ENCODE assay signal across 16 cellular contexts in the genomic region with DNA sequence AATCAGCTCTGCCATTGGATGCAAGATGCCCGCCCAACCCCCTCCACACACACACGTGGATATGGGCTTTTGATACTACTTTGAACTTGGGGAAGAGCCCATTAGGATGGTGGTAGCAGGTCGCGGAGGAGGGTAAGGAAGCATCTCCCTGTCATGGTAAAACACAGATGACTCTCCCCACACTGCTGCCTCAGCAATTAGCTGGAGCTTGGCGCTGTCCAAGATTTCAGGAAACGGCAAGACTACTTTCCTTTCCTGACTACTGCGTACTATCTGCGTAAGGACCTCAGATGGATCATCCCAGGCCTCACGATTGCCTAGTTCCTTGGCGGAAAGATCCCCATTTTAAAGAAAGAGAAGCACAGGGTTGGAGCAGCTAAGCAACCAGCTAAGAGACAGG.
A peak's percentile ranks its signal among the peaks of the same experiment; 100 is the strongest.
DNase-seq lines count a peak whose midpoint lies in the region; ATAC-seq, FAIRE-seq and TF ChIP-seq lines count a peak whose summit lies in the region.
"Had no signal": no experiment of that assay in that cellular context is flagged by ENCODE, and none has a peak within 500 bp of the region (broad histone marks: within the 10 kb centered on the region; RNA-seq: fewer than 3 reads in every experiment).

No MANE protein-coding gene starts in this region.

- ATAC-seq in A549 (no peak), GM21529 (IDR thresholded peaks at IDR 0.05; ENCODE audit: unreplicated experiment) (no peak), HG02623 (IDR thresholded peaks at IDR 0.05; ENCODE audit: unreplicated experiment) (no peak), HG03280 (IDR thresholded peaks at IDR 0.05; ENCODE audit: unreplicated experiment) (no peak)
- ATAC-seq: activated CD8-positive, alpha-beta T cell treated with anti-CD3 and anti-CD28 coated beads for 36 hours; esophagus mucosa had no signal

- no peak overlapping the region for H3K4me2 ChIP-seq in A549

- no peak for TF ChIP-seq EP300 in A549 (IDR thresholded peaks at IDR 0.05)
- TF ChIP-seq EP300 in esophagus muscularis mucosa (IDR thresholded peaks at IDR 0.05) = no peak

- TF ChIP-seq CTCF in A549 (IDR thresholded peaks at IDR 0.05) = no peak
- no peak for TF ChIP-seq CTCF in HEK293 (tag by site-specific recombination; IDR thresholded peaks at IDR 0.05)
- TF ChIP-seq CTCF in esophagus muscularis mucosa (IDR thresholded peaks at IDR 0.05) = no peak
- TF ChIP-seq CTCF in liver (IDR thresholded peaks at IDR 0.05; ENCODE audit: low read depth, low read length, missing input control) = no peak

- H3K9me3 ChIP-seq in A549 = no peaks in the 10 kb centered on the region
- H3K9me3 ChIP-seq in HEK293 (ENCODE audit: control insufficient read depth, insufficient read depth, low read depth, low read length) = no peaks in the 10 kb centered on the region
- no peaks in the 10 kb centered on the region for H3K9me3 ChIP-seq in esophagus muscularis mucosa
- H3K9me3 ChIP-seq in liver (ENCODE audit: control insufficient read depth in 4 of 4, low read length in 3 of 4) = no peaks in the 10 kb centered on the region

- POLR2A ChIA-PET in A549 (lab: Yijun Ruan, JAX) = no interaction called here
- POLR2A ChIA-PET in HEK293 (lab: Yijun Ruan, JAX) = no interaction called here

- CTCF ChIA-PET in A549 (lab: Yijun Ruan, JAX) = interaction anchor here (0.6 to 0.9 kb wide), 2 partner anchors 213 to 515 kb away, joined by 3 read pairs; no protein-coding TSS in a partner anchor
- CTCF ChIA-PET in HEK293 (lab: Yijun Ruan, JAX) = interaction anchor here (1.1 kb wide), 1 partner anchor 33 kb away, joined by 7 read pairs; no protein-coding TSS in a partner anchor

- H3K27ac ChIP-seq in A549 = no peak overlapping the region
- no peak overlapping the region for H3K27ac ChIP-seq in HEK293 (ENCODE audit: extremely low read depth, low read depth, low read length)
- H3K27ac ChIP-seq in esophagus muscularis mucosa (replicated peaks in 1 of 4) = no peak overlapping the region
- no peak overlapping the region for H3K27ac ChIP-seq in liver (ENCODE audit: low read depth in 1 of 2, low read length in 2 of 2)

- H3K4me1 ChIP-seq in A549 (no peaks in the 10 kb centered on the region), HEK293 (ENCODE audit: control insufficient read depth, insufficient read depth, low read length) (no peaks in the 10 kb centered on the region), esophagus muscularis mucosa (no peaks in the 10 kb centered on the region), liver (ENCODE audit: control insufficient read depth in 4 of 4, insufficient read depth in 4 of 4, low read length in 3 of 4) (no peaks in the 10 kb centered on the region)

- H3K36me3 ChIP-seq in HEK293 (ENCODE audit: control insufficient read depth in 2 of 2, insufficient read depth in 1 of 2, low read length in 2 of 2) = no peaks in the 10 kb centered on the region
- H3K36me3 ChIP-seq in esophagus muscularis mucosa = no peaks in the 10 kb centered on the region
- no peaks in the 10 kb centered on the region for H3K36me3 ChIP-seq in liver (ENCODE audit: control insufficient read depth in 4 of 4, insufficient read depth in 3 of 4, low read depth in 1 of 4, low read length in 3 of 4)

- TF ChIP-seq RAD21 in A549 (conservative IDR thresholded peaks at IDR 0.05 in 1 of 2, IDR thresholded peaks at IDR 0.05 in 1 of 2) (no peak), liver (IDR thresholded peaks at IDR 0.05) (no peak)

- H3K27me3 ChIP-seq in esophagus muscularis mucosa = peaks cover 0 to 10% (median 0%) of the 10 kb centered on the region in 4 donors
- peaks cover 0 to 19% (median 2%) of the 10 kb centered on the region in 4 donors for H3K27me3 ChIP-seq in liver (ENCODE audit: control insufficient read depth in 4 of 4, insufficient read depth in 4 of 4, low read length in 3 of 4)

- TF ChIP-seq POLR2A in A549 (IDR thresholded peaks at IDR 0.05; ENCODE audit: low read length) (no peak), esophagus muscularis mucosa (IDR thresholded peaks at IDR 0.05; ENCODE audit: low read depth) (no peak)

- no peak for FAIRE-seq in A549 (lab: Jason Lieb, UNC)
- FAIRE-seq: GM18507 had no signal

- intact Hi-C loops in esophagus muscularis mucosa (cut with DNase I) = no loop called here

- H3K4me3 ChIP-seq in A549 = no peak overlapping the region
- no peak overlapping the region for H3K4me3 ChIP-seq in HEK293 (ENCODE audit: low read depth, low read length)
- H3K4me3 ChIP-seq in esophagus muscularis mucosa = no peak overlapping the region
- H3K4me3 ChIP-seq in liver (ENCODE audit: low read depth in 1 of 3, low read length in 3 of 3) = no peak overlapping the region

- 74% methylated on average over 10 of the region's 10 CpGs for WGBS in A549 (ENCODE audit: missing lambda C conversion rate)
- WGBS in esophagus muscularis mucosa = 73% methylated on average over 8 of the region's 10 CpGs
- 69% methylated on average over 10 of the region's 10 CpGs for WGBS in liver

- H3K9ac ChIP-seq in liver (ENCODE audit: low read depth in 1 of 2, low read length in 2 of 2) = no peak overlapping the region

- DNase-seq in A549 (ENCODE audit: low read depth in 1 of 2, low spot score in 1 of 2) (no peak), esophagus muscularis mucosa (ENCODE audit: extremely low spot score) (peak; percentile 57), DMS53 (lab: John Stamatoyannopoulos, UW) (no peak)
- DNase-seq: activated CD8-positive, alpha-beta T cell treated with anti-CD3 and anti-CD28 coated beads for 36 hours; activated naive CD8-positive, alpha-beta T cell treated with anti-CD3 and anti-CD28 coated beads for 36 hours; DND-41; NCI-H1694 treated with DMSO at 0.1 percent for 48 hours; SHP77 treated with DMSO at 0.1 percent for 48 hours; stimulated activated CD4-positive, alpha-beta T cell treated with anti-CD3 and anti-CD28 coated beads, Interleukin-15, amount 100 ng/mL, for 24 hours had no signal

TF ChIP-seq in HEK293, 187 proteins besides CTCF, POLR2A, EP300 and RAD21 (continues in another document):
- TF ChIP-seq ZNF558 (tag by site-specific recombination; IDR thresholded peaks at IDR 0.05) (no peak), ZNF530 (tag by site-specific recombination; IDR thresholded peaks at IDR 0.05; ENCODE audit: low read depth) (no peak), SCRT1 (tag by site-specific recombination; IDR thresholded peaks at IDR 0.05; ENCODE audit: borderline replicate concordance) (no peak), REPIN1 (tag by site-specific recombination; IDR thresholded peaks at IDR 0.05; ENCODE audit: low read depth) (no peak)
- TF ChIP-seq, protein P1, sequence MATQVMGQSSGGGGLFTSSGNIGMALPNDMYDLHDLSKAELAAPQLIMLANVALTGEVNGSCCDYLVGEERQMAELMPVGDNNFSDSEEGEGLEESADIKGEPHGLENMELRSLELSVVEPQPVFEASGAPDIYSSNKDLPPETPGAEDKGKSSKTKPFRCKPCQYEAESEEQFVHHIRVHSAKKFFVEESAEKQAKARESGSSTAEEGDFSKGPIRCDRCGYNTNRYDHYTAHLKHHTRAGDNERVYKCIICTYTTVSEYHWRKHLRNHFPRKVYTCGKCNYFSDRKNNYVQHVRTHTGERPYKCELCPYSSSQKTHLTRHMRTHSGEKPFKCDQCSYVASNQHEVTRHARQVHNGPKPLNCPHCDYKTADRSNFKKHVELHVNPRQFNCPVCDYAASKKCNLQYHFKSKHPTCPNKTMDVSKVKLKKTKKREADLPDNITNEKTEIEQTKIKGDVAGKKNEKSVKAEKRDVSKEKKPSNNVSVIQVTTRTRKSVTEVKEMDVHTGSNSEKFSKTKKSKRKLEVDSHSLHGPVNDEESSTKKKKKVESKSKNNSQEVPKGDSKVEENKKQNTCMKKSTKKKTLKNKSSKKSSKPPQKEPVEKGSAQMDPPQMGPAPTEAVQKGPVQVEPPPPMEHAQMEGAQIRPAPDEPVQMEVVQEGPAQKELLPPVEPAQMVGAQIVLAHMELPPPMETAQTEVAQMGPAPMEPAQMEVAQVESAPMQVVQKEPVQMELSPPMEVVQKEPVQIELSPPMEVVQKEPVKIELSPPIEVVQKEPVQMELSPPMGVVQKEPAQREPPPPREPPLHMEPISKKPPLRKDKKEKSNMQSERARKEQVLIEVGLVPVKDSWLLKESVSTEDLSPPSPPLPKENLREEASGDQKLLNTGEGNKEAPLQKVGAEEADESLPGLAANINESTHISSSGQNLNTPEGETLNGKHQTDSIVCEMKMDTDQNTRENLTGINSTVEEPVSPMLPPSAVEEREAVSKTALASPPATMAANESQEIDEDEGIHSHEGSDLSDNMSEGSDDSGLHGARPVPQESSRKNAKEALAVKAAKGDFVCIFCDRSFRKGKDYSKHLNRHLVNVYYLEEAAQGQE (tag by site-specific recombination; IDR thresholded peaks at IDR 0.05) = peak; percentile 89

TF ChIP-seq in liver, 16 proteins besides CTCF, POLR2A, EP300 and RAD21:
- TF ChIP-seq SP1 (IDR thresholded peaks at IDR 0.05) = no peak
- TF ChIP-seq, protein P1 (IDR thresholded peaks at IDR 0.05) = peak; percentile 54
